In the genomic region with DNA sequence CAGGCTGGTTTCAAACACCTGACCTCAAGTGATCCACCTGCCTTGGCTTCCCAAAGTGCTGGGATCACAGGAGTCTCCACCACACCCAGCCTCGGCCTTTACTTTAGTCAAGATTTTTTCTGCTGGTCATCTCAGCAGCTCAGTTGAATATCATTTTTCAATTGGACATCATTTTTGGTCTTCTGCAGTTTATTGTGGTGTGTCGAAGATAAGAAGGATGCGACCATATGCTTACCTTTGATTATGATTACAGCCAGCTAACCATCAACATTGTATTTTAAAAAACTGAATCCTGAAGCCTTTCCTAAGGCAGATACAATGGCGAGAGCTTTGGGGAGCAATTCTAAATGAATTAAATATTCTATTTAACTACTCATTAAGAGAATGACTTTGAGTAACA, we compare ENCODE assay signal across 11 cellular contexts.
"Had no signal": no experiment of that assay in that cellular context is flagged by ENCODE, and none has a peak within 500 bp of the region (broad histone marks: within the 10 kb centered on the region; RNA-seq: fewer than 3 reads in every experiment).

No MANE protein-coding gene starts in this region.

- H2AFZ ChIP-seq: GM23248, GM23338 had no signal

- FAIRE-seq: H1, H54 had no signal

- H3K36me3 ChIP-seq: HAP-1 had no signal

- H3K9ac ChIP-seq: GM23248 had no signal

- DNase-seq: GOT3, H7, H9, HCEC 1CT, HFFc6 had no signal

- H3K4me3 ChIP-seq: GM23248, GM23338, HAP-1 had no signal

- H3K27ac ChIP-seq: GM23248 had no signal

- ATAC-seq: GM23338, HCT116 had no signal
